Comparison of ENCODE assay signal across 1 cellular context in the genomic region with DNA sequence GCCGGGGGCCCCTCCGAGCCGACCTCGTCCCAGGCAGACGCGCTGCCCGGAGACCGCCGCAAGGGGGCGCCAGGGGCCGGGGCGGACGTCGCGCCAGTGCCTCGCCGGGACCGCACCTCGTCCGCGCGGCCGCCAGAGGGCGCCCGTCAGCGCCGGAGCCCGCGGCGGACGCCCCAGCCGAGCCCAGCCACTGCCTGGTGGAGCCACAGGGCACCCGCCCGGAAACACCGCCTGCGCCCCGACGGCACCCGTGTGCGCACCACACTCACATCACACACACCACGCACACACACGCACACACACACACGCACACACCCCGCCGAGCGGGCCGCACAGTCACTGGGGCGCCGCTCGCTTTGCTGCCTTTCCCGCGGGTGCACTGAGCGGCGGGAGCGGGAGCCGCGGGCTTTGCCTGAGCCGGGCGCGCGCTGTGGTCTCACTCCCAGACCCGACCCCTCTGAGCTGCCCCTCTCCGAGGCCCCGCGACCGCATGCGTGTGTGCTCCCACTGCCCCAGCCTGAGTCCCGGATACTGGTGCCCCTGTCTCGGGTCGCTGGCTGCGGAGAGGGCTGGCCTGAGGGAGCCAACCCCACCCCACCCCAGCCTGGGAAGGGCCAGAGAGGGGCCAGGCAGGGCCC.
TF ChIP-seq lines count a peak whose summit lies in the region.

No MANE protein-coding gene starts in this region.

TF ChIP-seq in HepG2, 621 proteins besides CTCF, POLR2A, EP300 and RAD21 (continued from another document):
- TF ChIP-seq, protein P1, sequence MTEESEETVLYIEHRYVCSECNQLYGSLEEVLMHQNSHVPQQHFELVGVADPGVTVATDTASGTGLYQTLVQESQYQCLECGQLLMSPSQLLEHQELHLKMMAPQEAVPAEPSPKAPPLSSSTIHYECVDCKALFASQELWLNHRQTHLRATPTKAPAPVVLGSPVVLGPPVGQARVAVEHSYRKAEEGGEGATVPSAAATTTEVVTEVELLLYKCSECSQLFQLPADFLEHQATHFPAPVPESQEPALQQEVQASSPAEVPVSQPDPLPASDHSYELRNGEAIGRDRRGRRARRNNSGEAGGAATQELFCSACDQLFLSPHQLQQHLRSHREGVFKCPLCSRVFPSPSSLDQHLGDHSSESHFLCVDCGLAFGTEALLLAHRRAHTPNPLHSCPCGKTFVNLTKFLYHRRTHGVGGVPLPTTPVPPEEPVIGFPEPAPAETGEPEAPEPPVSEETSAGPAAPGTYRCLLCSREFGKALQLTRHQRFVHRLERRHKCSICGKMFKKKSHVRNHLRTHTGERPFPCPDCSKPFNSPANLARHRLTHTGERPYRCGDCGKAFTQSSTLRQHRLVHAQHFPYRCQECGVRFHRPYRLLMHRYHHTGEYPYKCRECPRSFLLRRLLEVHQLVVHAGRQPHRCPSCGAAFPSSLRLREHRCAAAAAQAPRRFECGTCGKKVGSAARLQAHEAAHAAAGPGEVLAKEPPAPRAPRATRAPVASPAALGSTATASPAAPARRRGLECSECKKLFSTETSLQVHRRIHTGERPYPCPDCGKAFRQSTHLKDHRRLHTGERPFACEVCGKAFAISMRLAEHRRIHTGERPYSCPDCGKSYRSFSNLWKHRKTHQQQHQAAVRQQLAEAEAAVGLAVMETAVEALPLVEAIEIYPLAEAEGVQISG (CRISPR knock-in tag; IDR thresholded peaks at IDR 0.05), result peak; percentile 60
- TF ChIP-seq NFYC (CRISPR knock-in tag; IDR thresholded peaks at IDR 0.05) (no peak), TRIM24 (CRISPR knock-in tag; IDR thresholded peaks at IDR 0.05) (no peak), ZNF616 (CRISPR knock-in tag; IDR thresholded peaks at IDR 0.05; ENCODE audit: low read depth) (no peak), DNMT1 (CRISPR knock-in tag; IDR thresholded peaks at IDR 0.05) (no peak), SKI (IDR thresholded peaks at IDR 0.05; ENCODE audit: partially characterized antibody) (peak; percentile 40), ZNF331 (CRISPR knock-in tag; IDR thresholded peaks at IDR 0.05) (peak; percentile 46; the same call in 1 of the 2 replicates), ZNF234 (CRISPR knock-in tag; conservative IDR thresholded peaks at IDR 0.05) (no peak), XRCC5 (optimal IDR thresholded peaks at IDR 0.05; ENCODE audit: low read length) (peak; percentile 56), ZNF672 (CRISPR knock-in tag; IDR thresholded peaks at IDR 0.05) (no peak), FOXA1 (IDR thresholded peaks at IDR 0.05) (no peak), FOXA1 (CRISPR knock-in tag; IDR thresholded peaks at IDR 0.05) (no peak), ARNT2 (CRISPR knock-in tag; IDR thresholded peaks at IDR 0.05; ENCODE audit: low read depth) (0 out of 2 replicates have a peak, but pooled peaks have one; percentile 28), SALL2 (CRISPR knock-in tag; IDR thresholded peaks at IDR 0.05) (0 out of 2 replicates have a peak, but pooled peaks have one; percentile 29), CCDC6 (CRISPR knock-in tag; IDR thresholded peaks at IDR 0.05) (0 out of 2 replicates have a peak, but pooled peaks have one; percentile 40), GABPA (IDR thresholded peaks at IDR 0.05; ENCODE audit: low read depth, low read length) (0 out of 2 replicates have a peak, but pooled peaks have one; percentile 37), GABPA (CRISPR knock-in tag; IDR thresholded peaks at IDR 0.05; ENCODE audit: low read depth) (no peak), YEATS4 (CRISPR knock-in tag; IDR thresholded peaks at IDR 0.05; ENCODE audit: borderline replicate concordance) (0 out of 2 replicates have a peak, but pooled peaks have one; percentile 20), ZNF562 (CRISPR knock-in tag; IDR thresholded peaks at IDR 0.05; ENCODE audit: borderline replicate concordance) (no peak), HOXD1 (CRISPR knock-in tag; IDR thresholded peaks at IDR 0.05) (no peak), ZNF329 (CRISPR knock-in tag; IDR thresholded peaks at IDR 0.05; ENCODE audit: low read depth) (0 out of 2 replicates have a peak, but pooled peaks have one; percentile 29), SIX4 (CRISPR knock-in tag; IDR thresholded peaks at IDR 0.05) (no peak), BORCS8-MEF2B (CRISPR knock-in tag; IDR thresholded peaks at IDR 0.05) (no peak), ZSCAN21 (CRISPR knock-in tag; IDR thresholded peaks at IDR 0.05; ENCODE audit: borderline replicate concordance) (peak; percentile 31; the same call in 1 of the 2 replicates), ZNF382 (CRISPR knock-in tag; IDR thresholded peaks at IDR 0.05; ENCODE audit: borderline replicate concordance) (no peak), ZNF777 (CRISPR knock-in tag; IDR thresholded peaks at IDR 0.05) (peak; percentile 94), GABPB1 (CRISPR knock-in tag; IDR thresholded peaks at IDR 0.05) (peak; percentile 39; the same call in 1 of the 2 replicates), YY1 (IDR thresholded peaks at IDR 0.05; ENCODE audit: insufficient read depth, insufficient replicate concordance, low read depth, low read length) (peak; percentile 22), STAG1 (CRISPR knock-in tag; IDR thresholded peaks at IDR 0.05) (peak; percentile 35; the same call in 1 of the 2 replicates), ZNF367 (CRISPR knock-in tag; IDR thresholded peaks at IDR 0.05; ENCODE audit: borderline replicate concordance) (no peak), ZNF256 (CRISPR knock-in tag; conservative IDR thresholded peaks at IDR 0.05) (no peak), MAZ (IDR thresholded peaks at IDR 0.05; ENCODE audit: borderline replicate concordance, low read depth, low read length) (no peak), MAZ (CRISPR knock-in tag; IDR thresholded peaks at IDR 0.05; ENCODE audit: low read depth) (peak; percentile 73)
- TF ChIP-seq, protein P2, sequence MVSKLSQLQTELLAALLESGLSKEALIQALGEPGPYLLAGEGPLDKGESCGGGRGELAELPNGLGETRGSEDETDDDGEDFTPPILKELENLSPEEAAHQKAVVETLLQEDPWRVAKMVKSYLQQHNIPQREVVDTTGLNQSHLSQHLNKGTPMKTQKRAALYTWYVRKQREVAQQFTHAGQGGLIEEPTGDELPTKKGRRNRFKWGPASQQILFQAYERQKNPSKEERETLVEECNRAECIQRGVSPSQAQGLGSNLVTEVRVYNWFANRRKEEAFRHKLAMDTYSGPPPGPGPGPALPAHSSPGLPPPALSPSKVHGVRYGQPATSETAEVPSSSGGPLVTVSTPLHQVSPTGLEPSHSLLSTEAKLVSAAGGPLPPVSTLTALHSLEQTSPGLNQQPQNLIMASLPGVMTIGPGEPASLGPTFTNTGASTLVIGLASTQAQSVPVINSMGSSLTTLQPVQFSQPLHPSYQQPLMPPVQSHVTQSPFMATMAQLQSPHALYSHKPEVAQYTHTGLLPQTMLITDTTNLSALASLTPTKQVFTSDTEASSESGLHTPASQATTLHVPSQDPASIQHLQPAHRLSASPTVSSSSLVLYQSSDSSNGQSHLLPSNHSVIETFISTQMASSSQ (IDR thresholded peaks at IDR 0.05; ENCODE audit: low read depth), result no peak
- TF ChIP-seq, protein P2 (CRISPR knock-in tag; IDR thresholded peaks at IDR 0.05; ENCODE audit: borderline replicate concordance), result peak; percentile 32; the same call in 1 of the 2 replicates
- TF ChIP-seq, protein P3, sequence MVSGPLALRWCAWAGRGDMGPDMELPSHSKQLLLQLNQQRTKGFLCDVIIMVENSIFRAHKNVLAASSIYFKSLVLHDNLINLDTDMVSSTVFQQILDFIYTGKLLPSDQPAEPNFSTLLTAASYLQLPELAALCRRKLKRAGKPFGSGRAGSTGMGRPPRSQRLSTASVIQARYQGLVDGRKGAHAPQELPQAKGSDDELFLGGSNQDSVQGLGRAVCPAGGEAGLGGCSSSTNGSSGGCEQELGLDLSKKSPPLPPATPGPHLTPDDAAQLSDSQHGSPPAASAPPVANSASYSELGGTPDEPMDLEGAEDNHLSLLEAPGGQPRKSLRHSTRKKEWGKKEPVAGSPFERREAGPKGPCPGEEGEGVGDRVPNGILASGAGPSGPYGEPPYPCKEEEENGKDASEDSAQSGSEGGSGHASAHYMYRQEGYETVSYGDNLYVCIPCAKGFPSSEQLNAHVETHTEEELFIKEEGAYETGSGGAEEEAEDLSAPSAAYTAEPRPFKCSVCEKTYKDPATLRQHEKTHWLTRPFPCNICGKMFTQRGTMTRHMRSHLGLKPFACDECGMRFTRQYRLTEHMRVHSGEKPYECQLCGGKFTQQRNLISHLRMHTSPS (CRISPR knock-in tag; IDR thresholded peaks at IDR 0.05; ENCODE audit: low read depth), result no peak
- TF ChIP-seq, protein P4, sequence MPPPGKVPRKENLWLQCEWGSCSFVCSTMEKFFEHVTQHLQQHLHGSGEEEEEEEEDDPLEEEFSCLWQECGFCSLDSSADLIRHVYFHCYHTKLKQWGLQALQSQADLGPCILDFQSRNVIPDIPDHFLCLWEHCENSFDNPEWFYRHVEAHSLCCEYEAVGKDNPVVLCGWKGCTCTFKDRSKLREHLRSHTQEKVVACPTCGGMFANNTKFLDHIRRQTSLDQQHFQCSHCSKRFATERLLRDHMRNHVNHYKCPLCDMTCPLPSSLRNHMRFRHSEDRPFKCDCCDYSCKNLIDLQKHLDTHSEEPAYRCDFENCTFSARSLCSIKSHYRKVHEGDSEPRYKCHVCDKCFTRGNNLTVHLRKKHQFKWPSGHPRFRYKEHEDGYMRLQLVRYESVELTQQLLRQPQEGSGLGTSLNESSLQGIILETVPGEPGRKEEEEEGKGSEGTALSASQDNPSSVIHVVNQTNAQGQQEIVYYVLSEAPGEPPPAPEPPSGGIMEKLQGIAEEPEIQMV (CRISPR knock-in tag; IDR thresholded peaks at IDR 0.05; ENCODE audit: low read depth), result peak; percentile 56; the same call in 1 of the 2 replicates
- TF ChIP-seq, protein P5, sequence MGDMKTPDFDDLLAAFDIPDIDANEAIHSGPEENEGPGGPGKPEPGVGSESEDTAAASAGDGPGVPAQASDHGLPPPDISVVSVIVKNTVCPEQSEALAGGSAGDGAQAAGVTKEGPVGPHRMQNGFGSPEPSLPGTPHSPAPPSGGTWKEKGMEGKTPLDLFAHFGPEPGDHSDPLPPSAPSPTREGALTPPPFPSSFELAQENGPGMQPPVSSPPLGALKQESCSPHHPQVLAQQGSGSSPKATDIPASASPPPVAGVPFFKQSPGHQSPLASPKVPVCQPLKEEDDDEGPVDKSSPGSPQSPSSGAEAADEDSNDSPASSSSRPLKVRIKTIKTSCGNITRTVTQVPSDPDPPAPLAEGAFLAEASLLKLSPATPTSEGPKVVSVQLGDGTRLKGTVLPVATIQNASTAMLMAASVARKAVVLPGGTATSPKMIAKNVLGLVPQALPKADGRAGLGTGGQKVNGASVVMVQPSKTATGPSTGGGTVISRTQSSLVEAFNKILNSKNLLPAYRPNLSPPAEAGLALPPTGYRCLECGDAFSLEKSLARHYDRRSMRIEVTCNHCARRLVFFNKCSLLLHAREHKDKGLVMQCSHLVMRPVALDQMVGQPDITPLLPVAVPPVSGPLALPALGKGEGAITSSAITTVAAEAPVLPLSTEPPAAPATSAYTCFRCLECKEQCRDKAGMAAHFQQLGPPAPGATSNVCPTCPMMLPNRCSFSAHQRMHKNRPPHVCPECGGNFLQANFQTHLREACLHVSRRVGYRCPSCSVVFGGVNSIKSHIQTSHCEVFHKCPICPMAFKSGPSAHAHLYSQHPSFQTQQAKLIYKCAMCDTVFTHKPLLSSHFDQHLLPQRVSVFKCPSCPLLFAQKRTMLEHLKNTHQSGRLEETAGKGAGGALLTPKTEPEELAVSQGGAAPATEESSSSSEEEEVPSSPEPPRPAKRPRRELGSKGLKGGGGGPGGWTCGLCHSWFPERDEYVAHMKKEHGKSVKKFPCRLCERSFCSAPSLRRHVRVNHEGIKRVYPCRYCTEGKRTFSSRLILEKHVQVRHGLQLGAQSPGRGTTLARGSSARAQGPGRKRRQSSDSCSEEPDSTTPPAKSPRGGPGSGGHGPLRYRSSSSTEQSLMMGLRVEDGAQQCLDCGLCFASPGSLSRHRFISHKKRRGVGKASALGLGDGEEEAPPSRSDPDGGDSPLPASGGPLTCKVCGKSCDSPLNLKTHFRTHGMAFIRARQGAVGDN (CRISPR knock-in tag; IDR thresholded peaks at IDR 0.05), result peak; percentile 27
TF ChIP-seq in HepG2: peak in this region for 24.
